In genomic region chr9:114387678-114388431, GRCh38 we compare ENCODE assay signal across 1 cellular context.
A peak's percentile ranks its signal among the peaks of the same experiment; 100 is the strongest.
TF ChIP-seq lines count a peak whose summit lies in the region.

AKNA (minus strand) TSS chr9:114387982; CDS start chr9:114381333, 6,649 bp downstream.

TF ChIP-seq in H1, 55 proteins besides CTCF, POLR2A, EP300 and RAD21 (continued from another document):
- TF ChIP-seq ATF2 (IDR thresholded peaks at IDR 0.05; ENCODE audit: low read length) (no peak), KDM1A (IDR thresholded peaks at IDR 0.05; ENCODE audit: borderline replicate concordance, low read length) (peak; percentile 93), TBP (IDR thresholded peaks at IDR 0.05; ENCODE audit: low read depth, low read length) (peak; percentile 51; the same call in 1 of the 2 replicates), SUZ12 (IDR thresholded peaks at IDR 0.05; ENCODE audit: low read length) (no peak), MAX (IDR thresholded peaks at IDR 0.05) (no peak; the same call in 1 of the 2 replicates), SP4 (IDR thresholded peaks at IDR 0.05; ENCODE audit: low read length) (no peak), JUND (IDR thresholded peaks at IDR 0.05; ENCODE audit: low read length) (no peak), EGR1 (IDR thresholded peaks at IDR 0.05; ENCODE audit: borderline replicate concordance, low read depth, low read length) (no peak), RBBP5 (IDR thresholded peaks at IDR 0.05; ENCODE audit: borderline replicate concordance, low read depth, low read length) (peak; percentile 5; the same call in 1 of the 2 replicates), YY1 (IDR thresholded peaks at IDR 0.05; ENCODE audit: low read depth, low read length) (no peak)
